Comparison of ENCODE assay signal across 21 cellular contexts in genomic region chr3:53039376-53039752, GRCh38.
"Had no signal": no experiment of that assay in that cellular context is flagged by ENCODE, and none has a peak within 500 bp of the region (broad histone marks: within the 10 kb centered on the region; RNA-seq: fewer than 3 reads in every experiment).

No MANE protein-coding gene starts in this region.

- H3K9me3 ChIP-seq: esophagus squamous epithelium, gastroesophageal sphincter, pancreas, tibial artery, upper lobe of left lung, vagina had no signal

- H3K4me3 Mint-ChIP-seq: nephron; stimulated activated naive CD8-positive, alpha-beta T cell treated with anti-CD3 and anti-CD28 coated beads, Interleukin-15, Interleukin-2, amounts not matched to agents 100 ng/mL and 50 ng/mL, for 24 hours had no signal

- H3K9me3 Mint-ChIP-seq: nephron; stimulated activated naive CD8-positive, alpha-beta T cell treated with anti-CD3 and anti-CD28 coated beads, Interleukin-15, Interleukin-2, amounts not matched to agents 100 ng/mL and 50 ng/mL, for 24 hours had no signal

- H3K27me3 ChIP-seq: esophagus squamous epithelium, gastroesophageal sphincter, pancreas, tibial artery, upper lobe of left lung, vagina had no signal

- H3K4me3 ChIP-seq: esophagus squamous epithelium, gastroesophageal sphincter, lung, pancreas, smooth muscle cell, tibial artery, upper lobe of left lung, vagina had no signal

- ATAC-seq: gastroesophageal sphincter, right cardiac atrium had no signal

- H3K27me3 Mint-ChIP-seq: stimulated activated naive CD8-positive, alpha-beta T cell treated with anti-CD3 and anti-CD28 coated beads, Interleukin-15, Interleukin-2, amounts not matched to agents 100 ng/mL and 50 ng/mL, for 24 hours had no signal

- H3K27ac ChIP-seq: epithelial cell of prostate, esophagus squamous epithelium, gastroesophageal sphincter, tibial artery, upper lobe of left lung, vagina had no signal

- DNase-seq: effector memory CD4-positive, alpha-beta T cell; esophagus squamous epithelium; foreskin fibroblast; glutamatergic neuron; islet precursor cell; mesenchymal stem cell; midbrain; occipital lobe; pancreas; right cardiac atrium; stimulated activated CD4-positive, alpha-beta T cell treated with anti-CD3 and anti-CD28 coated beads, Interleukin-2, amount 100 ng/mL, for 48 hours; tibial artery; upper lobe of left lung had no signal

- H3K27ac Mint-ChIP-seq: nephron; progenitor cell of endocrine pancreas; stimulated activated naive CD8-positive, alpha-beta T cell treated with anti-CD3 and anti-CD28 coated beads, Interleukin-15, Interleukin-2, amounts not matched to agents 100 ng/mL and 50 ng/mL, for 24 hours had no signal

- H3K36me3 ChIP-seq: esophagus squamous epithelium, gastroesophageal sphincter, pancreas, tibial artery, upper lobe of left lung, vagina had no signal
